Comparison of ENCODE assay signal across 23 cellular contexts in genomic region chr6:122832515-122833228, GRCh38. TPM values are rescaled to one million over a fixed set of nuclear protein-coding genes. Genes with fewer than 3 reads are reported as not detected.
DNase-seq lines count a peak whose midpoint lies in the region; ATAC-seq and TF ChIP-seq lines count a peak whose summit lies in the region.
"Had no signal": no experiment of that assay in that cellular context is flagged by ENCODE, and none has a peak within 500 bp of the region (broad histone marks: within the 10 kb centered on the region; RNA-seq: fewer than 3 reads in every experiment).

No MANE protein-coding gene starts in this region.

- H3K27me3 Mint-ChIP-seq in activated CD4-positive, alpha-beta T cell treated with anti-CD3 and anti-CD28 coated beads, Interleukin-2, amount 10 ng/mL, durations not matched to agents 24 days and 14 days: peaks cover 10% of the 10 kb centered on the region
- H3K27me3 Mint-ChIP-seq in endodermal cell (ENCODE audit: insufficient read depth): peaks cover 3% of the 10 kb centered on the region
- H3K27me3 Mint-ChIP-seq in activated CD4-positive, alpha-beta T cell treated with anti-CD3 and anti-CD28 coated beads for 36 hours: peaks cover 3% of the 10 kb centered on the region

- POLR2A ChIA-PET in activated CD4-positive, alpha-beta T cell treated with anti-CD3 and anti-CD28 coated beads for 36 hours (lab: Charles Lee): no interaction called here

- no peak for ATAC-seq in activated CD4-positive, alpha-beta T cell treated with anti-CD3 and anti-CD28 coated beads for 36 hours
- ATAC-seq: effector memory CD8-positive, alpha-beta T cell; heart left ventricle; lower lobe of right lung; Right ventricle myocardium inferior had no signal

- DNase-seq in activated CD4-positive, alpha-beta T cell treated with anti-CD3 and anti-CD28 coated beads, Interleukin-2, amount 10 ng/mL, durations not matched to agents 24 days and 14 days: peak; percentile 11
- DNase-seq in activated CD4-positive, alpha-beta T cell treated with anti-CD3 and anti-CD28 coated beads, Interleukin-2, amount 50 U/mL, for 48 hours: no peak
- DNase-seq in NCI-H69 (lab: John Stamatoyannopoulos, UW): peak; percentile 67
- no peak for DNase-seq in endodermal cell
- no peak for DNase-seq in substantia nigra (lab: John Stamatoyannopoulos, UW)
- no peak for DNase-seq in activated CD4-positive, alpha-beta T cell treated with anti-CD3 and anti-CD28 coated beads for 36 hours
- DNase-seq in GM10266 (ENCODE audit: extremely low spot score): no peak
- DNase-seq in NCI-H2081 treated with DMSO at 0.1 percent for 48 hours (lab: John Stamatoyannopoulos, UW): no peak
- DNase-seq: activated CD4-positive, alpha-beta T cell treated with anti-CD3 and anti-CD28 coated beads, Interleukin-2, amount 50 U/mL, for 4 hours; activated gamma-delta T cell treated with Interleukin-2 at 50 U/mL for 16 hours; amniotic stem cell; DND-41; effector memory CD8-positive, alpha-beta T cell; heart left ventricle; lower lobe of right lung; NCI-H1048; NCI-H2227 treated with DMSO at 0.1 percent for 48 hours; testis had no signal

- H3K4me3 ChIP-seq in endodermal cell (ENCODE audit: low read length): no peak overlapping the region
- H3K4me3 ChIP-seq: heart left ventricle, lower lobe of right lung, testis had no signal

- intact Hi-C loops in activated CD4-positive, alpha-beta T cell treated with anti-CD3 and anti-CD28 coated beads, Interleukin-2, amount 10 ng/mL, durations not matched to agents 24 days and 14 days (cut with micrococcal nuclease): no loop called here
- intact Hi-C loops in activated CD4-positive, alpha-beta T cell treated with anti-CD3 and anti-CD28 coated beads for 36 hours (cut with DNase I, micrococcal nuclease): no loop called here

- H3K9me3 Mint-ChIP-seq in activated CD4-positive, alpha-beta T cell treated with anti-CD3 and anti-CD28 coated beads, Interleukin-2, amount 10 ng/mL, durations not matched to agents 24 days and 14 days: no peaks in the 10 kb centered on the region
- no peaks in the 10 kb centered on the region for H3K9me3 Mint-ChIP-seq in endodermal cell
- no peaks in the 10 kb centered on the region for H3K9me3 Mint-ChIP-seq in activated CD4-positive, alpha-beta T cell treated with anti-CD3 and anti-CD28 coated beads for 36 hours (ENCODE audit: low read depth)

- no peaks in the 10 kb centered on the region for H3K27me3 ChIP-seq in endodermal cell (ENCODE audit: control insufficient read depth, insufficient read depth, low read length, poor library complexity, severe bottlenecking)
- H3K27me3 ChIP-seq: testis had no signal

- no peaks in the 10 kb centered on the region for H3K36me3 Mint-ChIP-seq in activated CD4-positive, alpha-beta T cell treated with anti-CD3 and anti-CD28 coated beads, Interleukin-2, amount 10 ng/mL, durations not matched to agents 24 days and 14 days (ENCODE audit: low read depth)
- no peaks in the 10 kb centered on the region for H3K36me3 Mint-ChIP-seq in endodermal cell (ENCODE audit: low read depth)
- H3K36me3 Mint-ChIP-seq in activated CD4-positive, alpha-beta T cell treated with anti-CD3 and anti-CD28 coated beads for 36 hours (ENCODE audit: low read depth): no peaks in the 10 kb centered on the region

- no peak overlapping the region for H3K4me3 Mint-ChIP-seq in activated CD4-positive, alpha-beta T cell treated with anti-CD3 and anti-CD28 coated beads, Interleukin-2, amount 10 ng/mL, durations not matched to agents 24 days and 14 days
- no peak overlapping the region for H3K4me3 Mint-ChIP-seq in endodermal cell
- H3K4me3 Mint-ChIP-seq in activated CD4-positive, alpha-beta T cell treated with anti-CD3 and anti-CD28 coated beads for 36 hours: no peak overlapping the region
- H3K4me3 Mint-ChIP-seq: effector memory CD8-positive, alpha-beta T cell had no signal

- CTCF ChIA-PET in activated CD4-positive, alpha-beta T cell treated with anti-CD3 and anti-CD28 coated beads for 36 hours (lab: Charles Lee): interaction anchor here (0.7 to 1.1 kb wide), 2 partner anchors 35 to 341 kb away, joined by 3 to 4 read pairs; no protein-coding TSS in a partner anchor

- no peak for TF ChIP-seq CTCF in endodermal cell (conservative IDR thresholded peaks at IDR 0.05)
- TF ChIP-seq CTCF in GM10266 (IDR thresholded peaks at IDR 0.05; ENCODE audit: control insufficient read depth, insufficient read depth, low read depth, missing control alignments): no peak

- H3K27ac ChIP-seq in endodermal cell (ENCODE audit: low read depth, low read length): peak overlapping the region; percentile 83
- H3K27ac ChIP-seq in substantia nigra (ENCODE audit: low read depth, low read length, poor library complexity, severe bottlenecking): peak overlapping the region; percentile 83
- H3K27ac ChIP-seq: heart left ventricle, lower lobe of right lung, testis had no signal

- H3K27ac Mint-ChIP-seq in activated CD4-positive, alpha-beta T cell treated with anti-CD3 and anti-CD28 coated beads, Interleukin-2, amount 10 ng/mL, durations not matched to agents 24 days and 14 days: no peak overlapping the region
- no peak overlapping the region for H3K27ac Mint-ChIP-seq in endodermal cell
- no peak overlapping the region for H3K27ac Mint-ChIP-seq in activated CD4-positive, alpha-beta T cell treated with anti-CD3 and anti-CD28 coated beads for 36 hours
- H3K27ac Mint-ChIP-seq: effector memory CD8-positive, alpha-beta T cell had no signal

- no peak overlapping the region for H3K9ac ChIP-seq in endodermal cell (ENCODE audit: extremely low read depth, low read length, poor library complexity, severe bottlenecking)

- no peaks in the 10 kb centered on the region for H3K4me1 Mint-ChIP-seq in activated CD4-positive, alpha-beta T cell treated with anti-CD3 and anti-CD28 coated beads, Interleukin-2, amount 10 ng/mL, durations not matched to agents 24 days and 14 days
- H3K4me1 Mint-ChIP-seq in endodermal cell: peaks cover 14% of the 10 kb centered on the region
- H3K4me1 Mint-ChIP-seq in activated CD4-positive, alpha-beta T cell treated with anti-CD3 and anti-CD28 coated beads for 36 hours: no peaks in the 10 kb centered on the region

- no peaks in the 10 kb centered on the region for H3K4me1 ChIP-seq in endodermal cell (ENCODE audit: control insufficient read depth, insufficient read depth, low read length)
- H3K4me1 ChIP-seq: heart left ventricle, lower lobe of right lung, testis had no signal

- no peaks in the 10 kb centered on the region for H3K36me3 ChIP-seq in endodermal cell (ENCODE audit: control insufficient read depth, insufficient read depth, low read length)
- H3K36me3 ChIP-seq: heart left ventricle, lower lobe of right lung had no signal

- 70 to 91% methylated on average over 3 of the region's 4 CpGs for WGBS in endodermal cell (ENCODE audit: insufficient coverage in 1 of 2, insufficient read length in 1 of 2), 2 experiments

- H3K9me3 ChIP-seq in endodermal cell (ENCODE audit: control insufficient read depth, low read length): no peaks in the 10 kb centered on the region
- H3K9me3 ChIP-seq: heart left ventricle, lower lobe of right lung, testis had no signal

RNA-seq across cellular contexts. Expression of gene SMPDL3A, which starts 43.6 kb away (rescaled TPM):
- total RNA-seq in activated CD4-positive, alpha-beta T cell treated with anti-CD3 and anti-CD28 coated beads, Interleukin-2, amount 10 ng/mL, durations not matched to agents 24 days and 14 days: 0.28 and 0.42 TPM in 2 replicates
- total RNA-seq in endodermal cell: 1 to 10 TPM; 2.8 to 3.2 TPM
- 6.4 TPM for polyA plus RNA-seq in endodermal cell (2013, experiment 1 of 2)
- polyA plus RNA-seq in endodermal cell (2013, experiment 2 of 2): 4.7 TPM
- total RNA-seq in activated CD4-positive, alpha-beta T cell treated with anti-CD3 and anti-CD28 coated beads for 36 hours: not detected

RNA-seq across cellular contexts. Expression of gene FABP7, which starts 53.2 kb away (rescaled TPM):
- not detected in 2 replicates for total RNA-seq in activated CD4-positive, alpha-beta T cell treated with anti-CD3 and anti-CD28 coated beads, Interleukin-2, amount 10 ng/mL, durations not matched to agents 24 days and 14 days
- 1 to 10 TPM; 2.7 to 3.4 TPM for total RNA-seq in endodermal cell
- 61.4 TPM for polyA plus RNA-seq in endodermal cell (2013, experiment 1 of 2)
- polyA plus RNA-seq in endodermal cell (2013, experiment 2 of 2): 55.5 TPM
- total RNA-seq in activated CD4-positive, alpha-beta T cell treated with anti-CD3 and anti-CD28 coated beads for 36 hours: not detected
- total RNA-seq: fibroblast of lung; lower lobe of right lung; osteoblast; Right ventricle myocardium inferior; T-helper 1 cell treated with Interleukin-12 subunit alpha and Interleukin-12 subunit beta and Interleukin-4 antibody, amounts not matched to agents 30 ng/mL and 1 ng/mL, for 36 hours; testis had no signal
- polyA plus RNA-seq: AG04450, fibroblast of lung had no signal

Comparison
In these comparisons a context has a peak if more than half of its experiments do, and no peak if none do; other contexts are left out.
1. DNase-seq: peak in activated CD4-positive, alpha-beta T cell treated with anti-CD3 and anti-CD28 coated beads, Interleukin-2, amount 10 ng/mL, durations not matched to agents 24 days and 14 days (single experiment) and NCI-H69 (single experiment); none in activated CD4-positive, alpha-beta T cell treated with anti-CD3 and anti-CD28 coated beads, Interleukin-2, amount 50 U/mL, for 48 hours (0 of 2), endodermal cell (single experiment), substantia nigra (0 of 49), activated CD4-positive, alpha-beta T cell treated with anti-CD3 and anti-CD28 coated beads for 36 hours (single experiment), GM10266 (single experiment) and NCI-H2081 treated with DMSO at 0.1 percent for 48 hours (single experiment).